Comparison of ENCODE assay signal across 1 cellular context in the genomic region with DNA sequence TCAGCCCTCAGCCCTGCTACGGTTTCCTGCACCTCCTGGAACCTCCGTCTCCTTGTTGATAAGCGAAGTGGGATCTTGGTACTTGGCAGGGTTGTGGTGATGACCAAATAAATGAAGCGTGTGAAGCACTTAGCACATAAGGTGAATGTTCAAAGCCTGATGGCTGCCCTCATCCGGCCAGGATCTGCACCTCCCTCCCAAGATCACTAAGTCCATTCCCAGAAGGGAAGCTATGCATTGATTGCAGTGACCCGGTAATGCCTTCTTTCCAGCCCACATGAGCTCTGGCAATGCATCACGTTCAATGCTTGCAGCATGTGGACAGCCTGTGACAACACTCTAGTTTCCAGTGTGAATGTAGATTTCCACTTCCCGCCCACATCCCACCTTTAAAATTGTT.
TF ChIP-seq lines count a peak whose summit lies in the region.

No MANE protein-coding gene starts in this region.

TF ChIP-seq in endothelial cell of umbilical vein, 7 proteins besides CTCF, POLR2A, EP300 and RAD21:
- TF ChIP-seq FOS (IDR thresholded peaks at IDR 0.05; ENCODE audit: borderline replicate concordance, insufficient read depth, low read length) (no peak), EZH2 (IDR thresholded peaks at IDR 0.05; ENCODE audit: borderline replicate concordance, low read depth, low read length, severe bottlenecking) (no peak), MYC (IDR thresholded peaks at IDR 0.05; ENCODE audit: low read depth, low read length) (no peak), JUN (IDR thresholded peaks at IDR 0.05; ENCODE audit: borderline replicate concordance, insufficient read depth, insufficient read length, low read depth) (no peak), GATA2 (IDR thresholded peaks at IDR 0.05; ENCODE audit: insufficient read depth, insufficient read length, low read depth, low read length) (no peak), POLR2AphosphoS5 (IDR thresholded peaks at IDR 0.05; ENCODE audit: insufficient read depth, low read depth, low read length) (no peak)
- TF ChIP-seq, protein P1, sequence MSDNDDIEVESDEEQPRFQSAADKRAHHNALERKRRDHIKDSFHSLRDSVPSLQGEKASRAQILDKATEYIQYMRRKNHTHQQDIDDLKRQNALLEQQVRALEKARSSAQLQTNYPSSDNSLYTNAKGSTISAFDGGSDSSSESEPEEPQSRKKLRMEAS (IDR thresholded peaks at IDR 0.05; ENCODE audit: insufficient read depth, insufficient read length), result no peak
